In the genomic region with DNA sequence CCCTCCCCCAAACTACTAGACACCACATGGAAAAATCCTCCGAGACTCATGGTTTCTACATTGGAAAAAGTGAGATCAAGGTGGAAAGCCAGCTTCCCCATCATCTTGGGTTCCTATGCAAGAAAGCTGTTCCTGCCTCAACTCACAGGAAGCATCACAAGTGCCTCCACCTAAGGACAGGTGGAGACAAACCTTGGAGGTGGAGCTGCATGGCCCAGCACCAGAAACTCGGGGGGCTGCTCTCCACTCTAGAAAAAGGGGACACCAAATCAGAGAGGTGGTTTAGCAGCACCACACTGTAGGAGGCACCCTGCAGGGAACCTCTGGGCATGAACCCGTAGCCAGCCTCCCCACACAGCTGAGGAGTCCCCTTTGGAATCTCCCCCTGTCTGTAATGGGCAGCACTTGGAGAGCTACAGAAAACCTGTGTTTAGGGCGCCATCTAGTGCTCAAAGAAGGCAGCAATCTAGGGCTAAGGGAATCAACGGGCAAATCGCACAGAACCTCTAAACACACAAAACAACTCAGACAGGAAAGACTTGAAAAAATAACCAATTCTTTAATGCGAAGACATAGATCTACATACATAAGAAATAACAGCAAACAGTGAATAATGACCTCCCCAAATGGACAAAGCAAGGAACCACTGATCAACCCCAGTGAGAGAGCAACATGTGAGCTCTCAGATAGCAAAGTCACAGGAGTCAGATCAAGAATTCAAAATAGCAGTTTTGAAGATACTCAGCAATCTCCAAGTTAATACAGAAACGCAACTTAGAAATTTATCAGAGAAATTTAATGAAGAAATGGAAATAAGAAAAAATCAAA, we compare ENCODE assay signal across 8 cellular contexts. TPM values are rescaled to one million over a fixed set of nuclear protein-coding genes. Genes with fewer than 3 reads are reported as not detected.
A peak's percentile ranks its signal among the peaks of the same experiment; 100 is the strongest.
DNase-seq lines count a peak whose midpoint lies in the region; ATAC-seq and TF ChIP-seq lines count a peak whose summit lies in the region.

No MANE protein-coding gene starts in this region.

- H3K4me3 Mint-ChIP-seq in CD4-positive, alpha-beta T cell = no peak overlapping the region

- H3K4me1 Mint-ChIP-seq in CD4-positive, alpha-beta T cell (ENCODE audit: low read depth) = peaks cover 5% of the 10 kb centered on the region

- H3K36me3 ChIP-seq in RWPE2 (ENCODE audit: low read depth) = no peaks in the 10 kb centered on the region

- H3K27ac Mint-ChIP-seq in CD4-positive, alpha-beta T cell = no peak overlapping the region

- TF ChIP-seq CTCF in CD4-positive, alpha-beta T cell (IDR thresholded peaks at IDR 0.05) = peak; percentile 63
- TF ChIP-seq CTCF in RWPE2 (IDR thresholded peaks at IDR 0.05; ENCODE audit: poor library complexity, severe bottlenecking) = peak; percentile 68

- H3K9me3 Mint-ChIP-seq in CD4-positive, alpha-beta T cell = no peaks in the 10 kb centered on the region

- H3K9me3 ChIP-seq in CD4-positive, alpha-beta T cell (ENCODE audit: control insufficient read depth, low read length) = no peaks in the 10 kb centered on the region
- H3K9me3 ChIP-seq in RWPE2 (ENCODE audit: severe bottlenecking) = no peaks in the 10 kb centered on the region

- peak; percentile 60 for ATAC-seq in CD4-positive, alpha-beta T cell (ENCODE audit: poor library complexity)
- peak; percentile 62; the same call in 2 of the 3 replicates for ATAC-seq in RWPE2 (ENCODE audit: low read depth)
- no peak for ATAC-seq in HG03139 (IDR thresholded peaks at IDR 0.05; ENCODE audit: unreplicated experiment)

- no peaks in the 10 kb centered on the region for H3K27me3 Mint-ChIP-seq in CD4-positive, alpha-beta T cell

- peak; percentile 19 to 48 (median 34) for DNase-seq in CD4-positive, alpha-beta T cell
- DNase-seq in GM19240 (ENCODE audit: insufficient read length, low spot score) (peak; percentile 76), HuH-7.5 (ENCODE audit: low spot score) (peak; percentile 34), RWPE2 (ENCODE audit: low spot score) (no peak), germinal center (ENCODE audit: low spot score) (peak; percentile 36), pons (ENCODE audit: low spot score) (peak; percentile 56)
- DNase-seq in activated naive CD4-positive, alpha-beta T cell (lab: John Stamatoyannopoulos, UW) = peak in 3 of 4 experiments; percentile 8 to 35 (median 9)

- H3K27ac ChIP-seq in CD4-positive, alpha-beta T cell (ENCODE audit: low read depth, low read length) = no peak overlapping the region
- H3K27ac ChIP-seq in RWPE2 (ENCODE audit: poor library complexity, severe bottlenecking) = no peak overlapping the region

- no peaks in the 10 kb centered on the region for H3K27me3 ChIP-seq in CD4-positive, alpha-beta T cell (ENCODE audit: control insufficient read depth, insufficient read depth, low read length)
- H3K27me3 ChIP-seq in RWPE2 (ENCODE audit: insufficient read depth, poor library complexity, severe bottlenecking) = no peaks in the 10 kb centered on the region

- CTCF ChIA-PET in CD4-positive, alpha-beta T cell (lab: Charles Lee) = interaction anchor here (0.8 to 1.8 kb wide), 7 partner anchors 9 to 44 kb away, joined by 3 to 12 read pairs (median 5); partner anchors contain the start of gene ZBTB33

- H3K36me3 Mint-ChIP-seq in CD4-positive, alpha-beta T cell (ENCODE audit: low read depth) = peaks cover 8% of the 10 kb centered on the region

- H3K4me3 ChIP-seq in RWPE2 (ENCODE audit: severe bottlenecking) = no peak overlapping the region

- H3K4me1 ChIP-seq in RWPE2 (ENCODE audit: insufficient read depth, poor library complexity, severe bottlenecking) = no peaks in the 10 kb centered on the region

- intact Hi-C loops in CD4-positive, alpha-beta T cell (cut with DNase I, micrococcal nuclease) = no loop called here

- POLR2A ChIA-PET in CD4-positive, alpha-beta T cell (lab: Charles Lee) = interaction anchor here (1.5 kb wide), 1 partner anchor 96 kb away, joined by 6 read pairs; no protein-coding TSS in a partner anchor

RNA-seq across cellular contexts. Expression of gene ZBTB33, which starts 37.0 kb away (rescaled TPM):
- 10 to 100 TPM; 31.6 to 32.7 TPM for total RNA-seq in CD4-positive, alpha-beta T cell

RNA-seq across cellular contexts. Expression of gene RHOXF2, which starts 55.2 kb away (rescaled TPM):
- total RNA-seq in CD4-positive, alpha-beta T cell = not detected
